Comparison of ENCODE assay signal across 1 cellular context in the genomic region with DNA sequence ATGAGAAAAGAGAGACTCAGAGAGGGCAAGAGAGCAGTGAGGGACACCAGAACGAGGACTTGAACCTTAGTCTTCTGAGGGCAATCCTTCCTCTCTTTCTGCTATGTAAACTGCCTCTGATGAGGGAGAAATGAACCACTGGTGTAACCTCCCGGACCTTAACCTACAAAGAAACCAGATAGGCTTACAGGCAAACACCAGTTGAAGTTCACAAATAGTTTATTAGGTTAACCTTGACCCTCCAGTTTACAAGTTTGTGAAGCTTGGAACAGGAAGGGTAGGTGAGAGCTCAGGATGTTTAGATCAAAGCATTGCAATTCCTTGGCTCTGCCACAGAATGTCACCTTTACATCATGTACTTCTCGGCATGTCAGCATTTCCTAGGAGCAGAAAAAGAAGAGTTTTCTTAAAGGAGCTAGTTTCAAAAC.
TF ChIP-seq lines count a peak whose summit lies in the region.

No MANE protein-coding gene starts in this region.

TF ChIP-seq in HepG2, 621 proteins besides CTCF, POLR2A, EP300 and RAD21 (continued from another document and continues in another):
- TF ChIP-seq, protein P1, sequence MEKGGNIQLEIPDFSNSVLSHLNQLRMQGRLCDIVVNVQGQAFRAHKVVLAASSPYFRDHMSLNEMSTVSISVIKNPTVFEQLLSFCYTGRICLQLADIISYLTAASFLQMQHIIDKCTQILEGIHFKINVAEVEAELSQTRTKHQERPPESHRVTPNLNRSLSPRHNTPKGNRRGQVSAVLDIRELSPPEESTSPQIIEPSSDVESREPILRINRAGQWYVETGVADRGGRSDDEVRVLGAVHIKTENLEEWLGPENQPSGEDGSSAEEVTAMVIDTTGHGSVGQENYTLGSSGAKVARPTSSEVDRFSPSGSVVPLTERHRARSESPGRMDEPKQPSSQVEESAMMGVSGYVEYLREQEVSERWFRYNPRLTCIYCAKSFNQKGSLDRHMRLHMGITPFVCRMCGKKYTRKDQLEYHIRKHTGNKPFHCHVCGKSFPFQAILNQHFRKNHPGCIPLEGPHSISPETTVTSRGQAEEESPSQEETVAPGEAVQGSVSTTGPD (CRISPR knock-in tag; IDR thresholded peaks at IDR 0.05), result 0 out of 2 replicates have a peak, but pooled peaks have one; percentile 56
- no peak for TF ChIP-seq RAD51 (IDR thresholded peaks at IDR 0.05; ENCODE audit: borderline replicate concordance)
- TF ChIP-seq PPARG (CRISPR knock-in tag; conservative IDR thresholded peaks at IDR 0.05), result peak; percentile 76
- TF ChIP-seq, protein P2, sequence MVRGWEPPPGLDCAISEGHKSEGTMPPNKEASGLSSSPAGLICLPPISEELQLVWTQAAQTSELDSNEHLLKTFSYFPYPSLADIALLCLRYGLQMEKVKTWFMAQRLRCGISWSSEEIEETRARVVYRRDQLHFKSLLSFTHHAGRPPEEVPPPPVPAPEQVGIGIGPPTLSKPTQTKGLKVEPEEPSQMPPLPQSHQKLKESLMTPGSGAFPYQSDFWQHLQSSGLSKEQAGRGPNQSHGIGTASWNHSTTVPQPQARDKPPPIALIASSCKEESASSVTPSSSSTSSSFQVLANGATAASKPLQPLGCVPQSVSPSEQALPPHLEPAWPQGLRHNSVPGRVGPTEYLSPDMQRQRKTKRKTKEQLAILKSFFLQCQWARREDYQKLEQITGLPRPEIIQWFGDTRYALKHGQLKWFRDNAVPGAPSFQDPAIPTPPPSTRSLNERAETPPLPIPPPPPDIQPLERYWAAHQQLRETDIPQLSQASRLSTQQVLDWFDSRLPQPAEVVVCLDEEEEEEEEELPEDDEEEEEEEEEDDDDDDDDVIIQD (CRISPR knock-in tag; IDR thresholded peaks at IDR 0.05; ENCODE audit: low read depth), result peak; percentile 69; the same call in 1 of the 2 replicates
- no peak for TF ChIP-seq SRSF1 (optimal IDR thresholded peaks at IDR 0.05; ENCODE audit: low read depth, low read length)
- TF ChIP-seq HNF4A (CRISPR knock-in tag; IDR thresholded peaks at IDR 0.05), result peak; percentile 93
- TF ChIP-seq, protein P3, sequence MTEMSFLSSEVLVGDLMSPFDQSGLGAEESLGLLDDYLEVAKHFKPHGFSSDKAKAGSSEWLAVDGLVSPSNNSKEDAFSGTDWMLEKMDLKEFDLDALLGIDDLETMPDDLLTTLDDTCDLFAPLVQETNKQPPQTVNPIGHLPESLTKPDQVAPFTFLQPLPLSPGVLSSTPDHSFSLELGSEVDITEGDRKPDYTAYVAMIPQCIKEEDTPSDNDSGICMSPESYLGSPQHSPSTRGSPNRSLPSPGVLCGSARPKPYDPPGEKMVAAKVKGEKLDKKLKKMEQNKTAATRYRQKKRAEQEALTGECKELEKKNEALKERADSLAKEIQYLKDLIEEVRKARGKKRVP (CRISPR knock-in tag; IDR thresholded peaks at IDR 0.05), result no peak
- TF ChIP-seq PAX8 (CRISPR knock-in tag; IDR thresholded peaks at IDR 0.05; ENCODE audit: borderline replicate concordance), result no peak
- TF ChIP-seq TSC22D2 (CRISPR knock-in tag; IDR thresholded peaks at IDR 0.05; ENCODE audit: borderline replicate concordance), result no peak
- TF ChIP-seq ZNF367 (CRISPR knock-in tag; IDR thresholded peaks at IDR 0.05; ENCODE audit: borderline replicate concordance), result no peak
- TF ChIP-seq, protein P4, sequence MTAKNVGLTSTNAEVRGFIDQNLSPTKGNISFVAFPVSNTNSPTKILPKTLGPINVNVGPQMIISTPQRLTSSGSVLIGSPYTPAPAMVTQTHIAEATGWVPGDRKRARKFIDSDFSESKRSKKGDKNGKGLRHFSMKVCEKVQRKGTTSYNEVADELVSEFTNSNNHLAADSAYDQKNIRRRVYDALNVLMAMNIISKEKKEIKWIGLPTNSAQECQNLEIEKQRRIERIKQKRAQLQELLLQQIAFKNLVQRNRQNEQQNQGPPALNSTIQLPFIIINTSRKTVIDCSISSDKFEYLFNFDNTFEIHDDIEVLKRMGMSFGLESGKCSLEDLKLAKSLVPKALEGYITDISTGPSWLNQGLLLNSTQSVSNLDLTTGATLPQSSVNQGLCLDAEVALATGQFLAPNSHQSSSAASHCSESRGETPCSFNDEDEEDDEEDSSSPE (CRISPR knock-in tag; IDR thresholded peaks at IDR 0.05), result no peak
- TF ChIP-seq, protein P5, sequence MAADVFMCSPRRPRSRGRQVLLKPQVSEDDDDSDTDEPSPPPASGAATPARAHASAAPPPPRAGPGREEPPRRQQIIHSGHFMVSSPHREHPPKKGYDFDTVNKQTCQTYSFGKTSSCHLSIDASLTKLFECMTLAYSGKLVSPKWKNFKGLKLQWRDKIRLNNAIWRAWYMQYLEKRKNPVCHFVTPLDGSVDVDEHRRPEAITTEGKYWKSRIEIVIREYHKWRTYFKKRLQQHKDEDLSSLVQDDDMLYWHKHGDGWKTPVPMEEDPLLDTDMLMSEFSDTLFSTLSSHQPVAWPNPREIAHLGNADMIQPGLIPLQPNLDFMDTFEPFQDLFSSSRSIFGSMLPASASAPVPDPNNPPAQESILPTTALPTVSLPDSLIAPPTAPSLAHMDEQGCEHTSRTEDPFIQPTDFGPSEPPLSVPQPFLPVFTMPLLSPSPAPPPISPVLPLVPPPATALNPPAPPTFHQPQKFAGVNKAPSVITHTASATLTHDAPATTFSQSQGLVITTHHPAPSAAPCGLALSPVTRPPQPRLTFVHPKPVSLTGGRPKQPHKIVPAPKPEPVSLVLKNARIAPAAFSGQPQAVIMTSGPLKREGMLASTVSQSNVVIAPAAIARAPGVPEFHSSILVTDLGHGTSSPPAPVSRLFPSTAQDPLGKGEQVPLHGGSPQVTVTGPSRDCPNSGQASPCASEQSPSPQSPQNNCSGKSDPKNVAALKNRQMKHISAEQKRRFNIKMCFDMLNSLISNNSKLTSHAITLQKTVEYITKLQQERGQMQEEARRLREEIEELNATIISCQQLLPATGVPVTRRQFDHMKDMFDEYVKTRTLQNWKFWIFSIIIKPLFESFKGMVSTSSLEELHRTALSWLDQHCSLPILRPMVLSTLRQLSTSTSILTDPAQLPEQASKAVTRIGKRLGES (CRISPR knock-in tag; IDR thresholded peaks at IDR 0.05; ENCODE audit: borderline replicate concordance), result no peak
- TF ChIP-seq ZKSCAN5 (CRISPR knock-in tag; IDR thresholded peaks at IDR 0.05), result no peak
- TF ChIP-seq ZSCAN12 (CRISPR knock-in tag; IDR thresholded peaks at IDR 0.05), result no peak
- no peak for TF ChIP-seq AGO1 (IDR thresholded peaks at IDR 0.05; ENCODE audit: low read depth, low read length, poor library complexity, severe bottlenecking)
- no peak for TF ChIP-seq HMGA1 (CRISPR knock-in tag; conservative IDR thresholded peaks at IDR 0.05)
- no peak for TF ChIP-seq ZNF510 (CRISPR knock-in tag; IDR thresholded peaks at IDR 0.05; ENCODE audit: low read depth)
- TF ChIP-seq FOSL2 (CRISPR knock-in tag; IDR thresholded peaks at IDR 0.05), result peak; percentile 36; the same call in 1 of the 2 replicates
- no peak for TF ChIP-seq SP5 (CRISPR knock-in tag; IDR thresholded peaks at IDR 0.05; ENCODE audit: borderline replicate concordance, low read depth)
- no peak for TF ChIP-seq ZNF75D (CRISPR knock-in tag; IDR thresholded peaks at IDR 0.05; ENCODE audit: borderline replicate concordance)
- TF ChIP-seq MTF1 (CRISPR knock-in tag; IDR thresholded peaks at IDR 0.05), result no peak
- no peak; the same call in 1 of the 2 replicates for TF ChIP-seq ZNF768 (CRISPR knock-in tag; IDR thresholded peaks at IDR 0.05)
- TF ChIP-seq, protein P6, sequence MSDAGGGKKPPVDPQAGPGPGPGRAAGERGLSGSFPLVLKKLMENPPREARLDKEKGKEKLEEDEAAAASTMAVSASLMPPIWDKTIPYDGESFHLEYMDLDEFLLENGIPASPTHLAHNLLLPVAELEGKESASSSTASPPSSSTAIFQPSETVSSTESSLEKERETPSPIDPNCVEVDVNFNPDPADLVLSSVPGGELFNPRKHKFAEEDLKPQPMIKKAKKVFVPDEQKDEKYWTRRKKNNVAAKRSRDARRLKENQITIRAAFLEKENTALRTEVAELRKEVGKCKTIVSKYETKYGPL (CRISPR knock-in tag; IDR thresholded peaks at IDR 0.05), result no peak
- TF ChIP-seq, protein P7, sequence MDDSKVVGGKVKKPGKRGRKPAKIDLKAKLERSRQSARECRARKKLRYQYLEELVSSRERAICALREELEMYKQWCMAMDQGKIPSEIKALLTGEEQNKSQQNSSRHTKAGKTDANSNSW (CRISPR knock-in tag; IDR thresholded peaks at IDR 0.05; ENCODE audit: borderline replicate concordance), result no peak
- TF ChIP-seq ZMYM2 (CRISPR knock-in tag; IDR thresholded peaks at IDR 0.05), result peak; percentile 71; the same call in 1 of the 2 replicates
- no peak for TF ChIP-seq KLF13 (CRISPR knock-in tag; IDR thresholded peaks at IDR 0.05)
- no peak for TF ChIP-seq CAMTA2 (CRISPR knock-in tag; IDR thresholded peaks at IDR 0.05; ENCODE audit: borderline replicate concordance)
- TF ChIP-seq NFRKB (IDR thresholded peaks at IDR 0.05), result no peak
- TF ChIP-seq HNRNPUL1 (IDR thresholded peaks at IDR 0.05; ENCODE audit: low read depth, low read length), result no peak
- TF ChIP-seq, protein P8, sequence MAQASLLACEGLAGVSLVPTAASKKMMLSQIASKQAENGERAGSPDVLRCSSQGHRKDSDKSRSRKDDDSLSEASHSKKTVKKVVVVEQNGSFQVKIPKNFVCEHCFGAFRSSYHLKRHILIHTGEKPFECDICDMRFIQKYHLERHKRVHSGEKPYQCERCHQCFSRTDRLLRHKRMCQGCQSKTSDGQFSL (CRISPR knock-in tag; IDR thresholded peaks at IDR 0.05), result no peak
- no peak for TF ChIP-seq ZNF44 (CRISPR knock-in tag; IDR thresholded peaks at IDR 0.05)
- peak; percentile 84 for TF ChIP-seq MIER3 (CRISPR knock-in tag; IDR thresholded peaks at IDR 0.05; ENCODE audit: borderline replicate concordance)
- no peak for TF ChIP-seq MXI1 (IDR thresholded peaks at IDR 0.05; ENCODE audit: borderline replicate concordance, low read depth, low read length)
- 0 out of 2 replicates have a peak, but pooled peaks have one; percentile 15 for TF ChIP-seq MXD4 (CRISPR knock-in tag; IDR thresholded peaks at IDR 0.05)
- TF ChIP-seq KDM4B (CRISPR knock-in tag; IDR thresholded peaks at IDR 0.05), result no peak
- no peak for TF ChIP-seq ZNF333 (CRISPR knock-in tag; IDR thresholded peaks at IDR 0.05; ENCODE audit: borderline replicate concordance)
- no peak for TF ChIP-seq ZNF496 (CRISPR knock-in tag; IDR thresholded peaks at IDR 0.05; ENCODE audit: insufficient replicate concordance)
- no peak for TF ChIP-seq GATA4 (IDR thresholded peaks at IDR 0.05; ENCODE audit: borderline replicate concordance, low read depth)
- TF ChIP-seq AKAP8 (CRISPR knock-in tag; IDR thresholded peaks at IDR 0.05), result no peak
- no peak for TF ChIP-seq JDP2 (CRISPR knock-in tag; IDR thresholded peaks at IDR 0.05; ENCODE audit: borderline replicate concordance)
- TF ChIP-seq, protein P9, sequence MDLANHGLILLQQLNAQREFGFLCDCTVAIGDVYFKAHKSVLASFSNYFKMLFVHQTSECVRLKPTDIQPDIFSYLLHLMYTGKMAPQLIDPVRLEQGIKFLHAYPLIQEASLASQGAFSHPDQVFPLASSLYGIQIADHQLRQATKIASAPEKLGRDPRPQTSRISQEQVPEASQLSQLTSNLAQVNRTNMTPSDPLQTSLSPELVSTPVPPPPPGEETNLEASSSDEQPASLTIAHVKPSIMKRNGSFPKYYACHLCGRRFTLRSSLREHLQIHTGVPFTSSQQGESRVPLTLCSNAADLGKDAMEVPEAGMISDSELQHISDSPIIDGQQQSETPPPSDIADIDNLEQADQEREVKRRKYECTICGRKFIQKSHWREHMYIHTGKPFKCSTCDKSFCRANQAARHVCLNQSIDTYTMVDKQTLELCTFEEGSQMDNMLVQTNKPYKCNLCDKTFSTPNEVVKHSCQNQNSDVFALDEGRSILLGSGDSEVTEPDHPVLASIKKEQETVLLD (CRISPR knock-in tag; IDR thresholded peaks at IDR 0.05; ENCODE audit: low read depth), result no peak
- TF ChIP-seq ZBTB7A (CRISPR knock-in tag; IDR thresholded peaks at IDR 0.05), result no peak
- TF ChIP-seq, protein P10, sequence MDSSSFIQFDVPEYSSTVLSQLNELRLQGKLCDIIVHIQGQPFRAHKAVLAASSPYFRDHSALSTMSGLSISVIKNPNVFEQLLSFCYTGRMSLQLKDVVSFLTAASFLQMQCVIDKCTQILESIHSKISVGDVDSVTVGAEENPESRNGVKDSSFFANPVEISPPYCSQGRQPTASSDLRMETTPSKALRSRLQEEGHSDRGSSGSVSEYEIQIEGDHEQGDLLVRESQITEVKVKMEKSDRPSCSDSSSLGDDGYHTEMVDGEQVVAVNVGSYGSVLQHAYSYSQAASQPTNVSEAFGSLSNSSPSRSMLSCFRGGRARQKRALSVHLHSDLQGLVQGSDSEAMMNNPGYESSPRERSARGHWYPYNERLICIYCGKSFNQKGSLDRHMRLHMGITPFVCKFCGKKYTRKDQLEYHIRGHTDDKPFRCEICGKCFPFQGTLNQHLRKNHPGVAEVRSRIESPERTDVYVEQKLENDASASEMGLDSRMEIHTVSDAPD (CRISPR knock-in tag; IDR thresholded peaks at IDR 0.05), result 0 out of 2 replicates have a peak, but pooled peaks have one; percentile 80
- no peak for TF ChIP-seq ZNF225 (CRISPR knock-in tag; IDR thresholded peaks at IDR 0.05)
- peak; percentile 50; the same call in 1 of the 2 replicates for TF ChIP-seq KAT8 (CRISPR knock-in tag; IDR thresholded peaks at IDR 0.05)
- TF ChIP-seq MBNL3 (CRISPR knock-in tag; conservative IDR thresholded peaks at IDR 0.05), result no peak
- TF ChIP-seq CBFB (CRISPR knock-in tag; IDR thresholded peaks at IDR 0.05), result no peak
- TF ChIP-seq, protein P11, sequence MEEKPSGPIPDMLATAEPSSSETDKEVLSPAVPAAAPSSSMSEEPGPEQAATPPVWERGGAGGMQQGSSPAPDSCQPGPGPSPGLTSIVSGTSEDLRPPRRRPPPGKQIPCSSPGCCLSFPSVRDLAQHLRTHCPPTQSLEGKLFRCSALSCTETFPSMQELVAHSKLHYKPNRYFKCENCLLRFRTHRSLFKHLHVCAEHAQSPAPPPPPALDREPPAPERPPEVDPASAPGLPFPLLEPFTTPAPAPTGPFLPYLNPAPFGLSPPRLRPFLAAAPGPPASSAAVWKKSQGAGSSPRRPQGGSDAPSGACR (CRISPR knock-in tag; IDR thresholded peaks at IDR 0.05), result no peak
- TF ChIP-seq, protein P12, sequence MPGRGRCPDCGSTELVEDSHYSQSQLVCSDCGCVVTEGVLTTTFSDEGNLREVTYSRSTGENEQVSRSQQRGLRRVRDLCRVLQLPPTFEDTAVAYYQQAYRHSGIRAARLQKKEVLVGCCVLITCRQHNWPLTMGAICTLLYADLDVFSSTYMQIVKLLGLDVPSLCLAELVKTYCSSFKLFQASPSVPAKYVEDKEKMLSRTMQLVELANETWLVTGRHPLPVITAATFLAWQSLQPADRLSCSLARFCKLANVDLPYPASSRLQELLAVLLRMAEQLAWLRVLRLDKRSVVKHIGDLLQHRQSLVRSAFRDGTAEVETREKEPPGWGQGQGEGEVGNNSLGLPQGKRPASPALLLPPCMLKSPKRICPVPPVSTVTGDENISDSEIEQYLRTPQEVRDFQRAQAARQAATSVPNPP (CRISPR knock-in tag; IDR thresholded peaks at IDR 0.05), result no peak
